7 cellular contexts compared by ENCODE assay signal in the genomic region with DNA sequence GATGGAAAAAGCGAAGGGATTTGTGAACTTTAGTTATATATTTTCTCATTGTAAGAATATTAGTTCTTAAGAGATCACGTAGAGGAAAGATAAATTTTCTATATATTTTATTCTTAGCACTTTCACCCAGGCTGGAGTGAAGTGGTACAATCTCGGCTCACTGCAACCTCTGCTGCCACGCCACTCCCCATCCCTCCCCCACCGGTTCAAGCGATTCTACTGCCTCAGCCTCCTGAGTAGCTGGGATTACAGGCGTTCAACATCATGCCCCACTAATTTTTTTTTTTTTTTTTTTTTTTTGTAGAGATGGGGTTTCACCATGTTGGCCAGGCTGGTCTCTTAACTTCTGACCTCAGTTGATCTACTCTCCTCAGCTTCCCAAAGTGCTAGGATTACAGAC.
"Had no signal": no experiment of that assay in that cellular context is flagged by ENCODE, and none has a peak within 500 bp of the region (broad histone marks: within the 10 kb centered on the region; RNA-seq: fewer than 3 reads in every experiment).

No MANE protein-coding gene starts in this region.

- H3K9ac ChIP-seq: GM23248 had no signal

- DNase-seq: GM23248, GOT3, H7, HFFc6, IMR-90 had no signal

- ATAC-seq: HCT116 had no signal

- H2AFZ ChIP-seq: GM23248 had no signal

- H3K4me3 ChIP-seq: GM23248, HAP-1 had no signal

- H3K9me3 Mint-ChIP-seq: HFFc6 had no signal

- H3K4me3 Mint-ChIP-seq: HFFc6 had no signal

- H3K9me3 ChIP-seq: HAP-1 had no signal

- H3K27ac Mint-ChIP-seq: HFFc6 had no signal

- H3K27ac ChIP-seq: GM23248 had no signal
